In genomic region chr9:20537269-20537668, GRCh38 we compare ENCODE assay signal across 11 cellular contexts.
"Had no signal": no experiment of that assay in that cellular context is flagged by ENCODE, and none has a peak within 500 bp of the region (broad histone marks: within the 10 kb centered on the region; RNA-seq: fewer than 3 reads in every experiment).

No MANE protein-coding gene starts in this region.

- H3K4me2 ChIP-seq: GM23338 had no signal

- DNase-seq: GM23248, GOT3, H7, H9, HCEC 1CT, HFFc6 had no signal

- H2AFZ ChIP-seq: GM23248, GM23338 had no signal

- H3K27ac ChIP-seq: GM23248 had no signal

- H3K4me3 ChIP-seq: GM23248, GM23338, HAP-1 had no signal

- ATAC-seq: GM23338, HCT116 had no signal

- H3K9ac ChIP-seq: GM23248 had no signal

- FAIRE-seq: H1, H54 had no signal

- H3K4me1 ChIP-seq: HAP-1 had no signal

- H3K36me3 ChIP-seq: HAP-1 had no signal
